21 cellular contexts compared by ENCODE assay signal in genomic region chr9:34630402-34631154, GRCh38. TPM values are rescaled to one million over a fixed set of nuclear protein-coding genes. Genes with fewer than 3 reads are reported as not detected.
DNase-seq lines count a peak whose midpoint lies in the region; ATAC-seq, FAIRE-seq and TF ChIP-seq lines count a peak whose summit lies in the region.
"Had no signal": no experiment of that assay in that cellular context is flagged by ENCODE, and none has a peak within 500 bp of the region (broad histone marks: within the 10 kb centered on the region; RNA-seq: fewer than 3 reads in every experiment).

No MANE protein-coding gene starts in this region.

- ATAC-seq in T-cell (replicated peaks in 1 of 4): no peak

- no peak overlapping the region for H2AFZ ChIP-seq in keratinocyte (ENCODE audit: control insufficient read depth, low read length)
- no peak overlapping the region for H2AFZ ChIP-seq in neural progenitor cell (replicated peaks)

- POLR2A ChIA-PET in T-cell (lab: Charles Lee): no interaction called here

- CTCF ChIA-PET in T-cell (lab: Charles Lee): interaction anchor here in 1 of 2 donors (0.6 to 1.5 kb wide), 2 partner anchors 10 to 704 kb away, joined by 3 to 4 read pairs; partner anchors contain the start of gene DCTN3

- H3K9me3 Mint-ChIP-seq in T-helper 1 cell treated with Interleukin-12 subunit alpha and Interleukin-12 subunit beta and Interleukin-4 antibody, amounts not matched to agents 30 μg/mL and 1 μg/mL, for 36 hours: no peaks in the 10 kb centered on the region
- no peaks in the 10 kb centered on the region for H3K9me3 Mint-ChIP-seq in T-cell
- H3K9me3 Mint-ChIP-seq in neural progenitor cell: peaks cover 2% of the 10 kb centered on the region
- H3K9me3 Mint-ChIP-seq: activated CD4-positive, alpha-beta memory T cell treated with anti-CD3 and anti-CD28 coated beads for 36 hours had no signal

- H3K36me3 ChIP-seq in keratinocyte (ENCODE audit: control insufficient read depth in 2 of 2, extremely low read depth in 1 of 2, insufficient read depth in 2 of 2, low read length in 2 of 2) (peaks cover 9 to 12% of the 10 kb centered on the region in 2 experiments), neural progenitor cell (no peaks in the 10 kb centered on the region)

- no peak overlapping the region for H3K27ac Mint-ChIP-seq in T-helper 1 cell treated with Interleukin-12 subunit alpha and Interleukin-12 subunit beta and Interleukin-4 antibody, amounts not matched to agents 30 μg/mL and 1 μg/mL, for 36 hours
- H3K27ac Mint-ChIP-seq in T-cell (peak overlapping the region in 1 of 2 donors; percentile 33), neural progenitor cell (no peak overlapping the region)
- H3K27ac Mint-ChIP-seq: activated CD4-positive, alpha-beta memory T cell treated with anti-CD3 and anti-CD28 coated beads for 36 hours had no signal

- H3K9ac ChIP-seq in keratinocyte (ENCODE audit: control insufficient read depth, extremely low read depth, insufficient read depth, low read length) (no peak overlapping the region), neural progenitor cell (no peak overlapping the region)

- H3K27me3 ChIP-seq in keratinocyte (ENCODE audit: control insufficient read depth, extremely low read depth, insufficient read depth, low read length) (peaks cover 42% of the 10 kb centered on the region), neural progenitor cell (peaks cover 69% of the 10 kb centered on the region)

- H3K27ac ChIP-seq in keratinocyte (ENCODE audit: control insufficient read depth, insufficient read depth, low read length) (no peak overlapping the region), neural progenitor cell (no peak overlapping the region)
- H3K27ac ChIP-seq: C4-2B, VCaP had no signal

- H3K79me2 ChIP-seq in keratinocyte (ENCODE audit: control insufficient read depth, insufficient read depth, low read length) (peaks cover 6% of the 10 kb centered on the region), neural progenitor cell (ENCODE audit: low read depth) (peaks cover under 1% of the 10 kb centered on the region)

- H4K20me1 ChIP-seq in keratinocyte (ENCODE audit: control insufficient read depth, extremely low read depth, insufficient read depth, low read length) (peaks cover 2% of the 10 kb centered on the region), neural progenitor cell (ENCODE audit: low read depth) (peaks cover 5% of the 10 kb centered on the region)

- peaks cover 38% of the 10 kb centered on the region for H3F3A ChIP-seq in neural progenitor cell (ENCODE audit: low read depth)

- peaks cover 56% of the 10 kb centered on the region for H3K27me3 Mint-ChIP-seq in T-helper 1 cell treated with Interleukin-12 subunit alpha and Interleukin-12 subunit beta and Interleukin-4 antibody, amounts not matched to agents 30 μg/mL and 1 μg/mL, for 36 hours (ENCODE audit: low read depth)
- H3K27me3 Mint-ChIP-seq in T-cell: peaks cover 43 to 45% of the 10 kb centered on the region in 2 donors
- peaks cover 51% of the 10 kb centered on the region for H3K27me3 Mint-ChIP-seq in neural progenitor cell (ENCODE audit: insufficient read depth, low read depth)

- H3K4me1 ChIP-seq in keratinocyte (ENCODE audit: control insufficient read depth, extremely low read depth, insufficient read depth, low read length) (peaks cover 8% of the 10 kb centered on the region), neural progenitor cell (peaks cover 49% of the 10 kb centered on the region)

- H3K4me3 ChIP-seq in keratinocyte (ENCODE audit: control insufficient read depth in 2 of 3, extremely low read depth in 1 of 3, insufficient read depth in 2 of 3, low read depth in 1 of 3, low read length in 3 of 3): no peak overlapping the region
- no peak overlapping the region for H3K4me3 ChIP-seq in neural progenitor cell

- FAIRE-seq in keratinocyte (lab: Jason Lieb, UNC): peak; percentile 44
- FAIRE-seq: H54 had no signal

- DNase-seq in T-helper 1 cell (no peak), T-cell (no peak), keratinocyte (ENCODE audit: low read depth, low spot score) (no peak), neural progenitor cell (ENCODE audit: low spot score) (no peak), EL (no peak), NOMO-1 (lab: John Stamatoyannopoulos, UW; ENCODE audit: unreplicated experiment in 2 of 2) (no peak), NCI-H69 (lab: John Stamatoyannopoulos, UW) (no peak)
- DNase-seq: activated CD4-positive, alpha-beta memory T cell treated with anti-CD3 and anti-CD28 coated beads for 36 hours; activated T-cell treated with anti-CD3 and anti-CD28 coated beads, Interleukin-2, amount 50 U/mL, for 1 hour; central memory CD4-positive, alpha-beta T cell; DND-41; NCI-H1694 treated with DMSO at 0.1 percent for 48 hours; NCI-H345; NK-92 treated with Interleukin-12 subunit alpha and Interleukin-12 subunit beta, amount 100 ng/mL, for 24 hours; retina; RPMI8226; trophoblast cell had no signal

- dilution Hi-C loops in keratinocyte (cut with MboI; ENCODE audit: extremely low pct_ligation_motif_present, low sequenced_read_pairs): no loop called here

- peaks cover 10% of the 10 kb centered on the region for H3K36me3 Mint-ChIP-seq in T-helper 1 cell treated with Interleukin-12 subunit alpha and Interleukin-12 subunit beta and Interleukin-4 antibody, amounts not matched to agents 30 μg/mL and 1 μg/mL, for 36 hours (ENCODE audit: low read depth)
- peaks cover 8% of the 10 kb centered on the region for H3K36me3 Mint-ChIP-seq in T-cell
- H3K36me3 Mint-ChIP-seq in neural progenitor cell: peaks cover 2% of the 10 kb centered on the region

- peak overlapping the region; percentile 10 for H3K4me3 Mint-ChIP-seq in T-helper 1 cell treated with Interleukin-12 subunit alpha and Interleukin-12 subunit beta and Interleukin-4 antibody, amounts not matched to agents 30 μg/mL and 1 μg/mL, for 36 hours
- H3K4me3 Mint-ChIP-seq in T-cell (peak overlapping the region; percentile 56 to 84 (median 71)), neural progenitor cell (peak overlapping the region; percentile 84)
- H3K4me3 Mint-ChIP-seq: activated CD4-positive, alpha-beta memory T cell treated with anti-CD3 and anti-CD28 coated beads for 36 hours had no signal

- peaks cover 14% of the 10 kb centered on the region for H3K4me1 Mint-ChIP-seq in T-helper 1 cell treated with Interleukin-12 subunit alpha and Interleukin-12 subunit beta and Interleukin-4 antibody, amounts not matched to agents 30 μg/mL and 1 μg/mL, for 36 hours (ENCODE audit: low read depth)
- H3K4me1 Mint-ChIP-seq in T-cell: peaks cover 22 to 37% (median 27%) of the 10 kb centered on the region in 3 donors
- H3K4me1 Mint-ChIP-seq in neural progenitor cell: peaks cover 24% of the 10 kb centered on the region

- TF ChIP-seq CTCF in keratinocyte (optimal IDR thresholded peaks at IDR 0.05 in 1 of 3, IDR thresholded peaks at IDR 0.05 in 1 of 3, conservative IDR thresholded peaks at IDR 0.05 in 1 of 3; ENCODE audit: extremely low read depth in 1 of 3, insufficient read depth in 2 of 3, low read length in 3 of 3): no peak
- TF ChIP-seq CTCF in neural progenitor cell (IDR thresholded peaks at IDR 0.05): no peak

- H3K9me3 ChIP-seq in keratinocyte (ENCODE audit: control insufficient read depth, low read depth, low read length) (no peaks in the 10 kb centered on the region), neural progenitor cell (ENCODE audit: low read depth) (no peaks in the 10 kb centered on the region)

- H3K4me2 ChIP-seq in keratinocyte (ENCODE audit: control insufficient read depth, extremely low read depth, insufficient read depth, low read depth, low read length) (no peak overlapping the region), neural progenitor cell (peak overlapping the region; percentile 46)

- no peaks in the 10 kb centered on the region for H3K9me1 ChIP-seq in keratinocyte (ENCODE audit: control insufficient read depth, extremely low read depth, insufficient read depth, low read length)

RNA-seq across cellular contexts. Expression of gene ARID3C, which starts 1.7 kb away (rescaled TPM):
- total RNA-seq in T-cell: under 1 TPM in 1 of 5 donors, not detected in 4; 0.38 TPM
- polyA plus RNA-seq in keratinocyte: 0.03 to 0.05 TPM in 2 of 3 replicates, not detected in the other
- 0.37 TPM for polyA plus RNA-seq in keratinocyte (2011; ENCODE audit: low read depth)
- polyA plus RNA-seq in keratinocyte (2011; cell fraction: cytosol; rRNA removed): not detected in 2 replicates
- 0.16 TPM in 1 of 2 replicates, not detected in the other for polyA plus RNA-seq in keratinocyte (2011; cell fraction: nucleus; rRNA removed)
- 0.23 TPM in 1 of 2 replicates, not detected in the other for polyA plus RNA-seq in keratinocyte (2012; ENCODE audit: low replicate concordance)
- polyA minus RNA-seq in keratinocyte: not detected in 3 replicates
- polyA minus RNA-seq in keratinocyte (2011; cell fraction: cytosol; rRNA and poly(A)+ RNA removed): not detected
- polyA minus RNA-seq in keratinocyte (2011; cell fraction: nucleus; rRNA and poly(A)+ RNA removed): not detected in 2 replicates
- 4.7 and 5.3 TPM in 2 replicates for total RNA-seq in neural progenitor cell (ENCODE audit: low replicate concordance)

RNA-seq across cellular contexts. Expression of gene SIGMAR1, which starts 7.0 kb away (rescaled TPM):
- total RNA-seq in T-cell: 10 to 100 TPM; 27.7 to 65.9 (median 60.9) TPM
- polyA plus RNA-seq in keratinocyte: 60.1 to 110 TPM (median 74.9 TPM) in 3 replicates
- 11.0 TPM for polyA plus RNA-seq in keratinocyte (2011; ENCODE audit: low read depth)
- polyA plus RNA-seq in keratinocyte (2011; cell fraction: cytosol; rRNA removed): 103 and 134 TPM in 2 replicates
- polyA plus RNA-seq in keratinocyte (2011; cell fraction: nucleus; rRNA removed): 83.6 and 107 TPM in 2 replicates
- 76.0 and 140 TPM in 2 replicates for polyA plus RNA-seq in keratinocyte (2012; ENCODE audit: low replicate concordance)
- 49.1 to 180 TPM (median 68.5 TPM) in 3 replicates for polyA minus RNA-seq in keratinocyte
- polyA minus RNA-seq in keratinocyte (2011; cell fraction: cytosol; rRNA and poly(A)+ RNA removed): 83.6 TPM
- polyA minus RNA-seq in keratinocyte (2011; cell fraction: nucleus; rRNA and poly(A)+ RNA removed): 42.2 and 45.8 TPM in 2 replicates
- 37.8 and 108 TPM in 2 replicates for total RNA-seq in neural progenitor cell (ENCODE audit: low replicate concordance)

RNA-seq across cellular contexts. Expression of gene DCTN3, which starts 10.3 kb away (rescaled TPM):
- 10 to 100 TPM; 60.8 to 82.9 (median 69.0) TPM for total RNA-seq in T-cell
- polyA plus RNA-seq in keratinocyte: 71.0 to 129 TPM (median 106 TPM) in 3 replicates
- polyA plus RNA-seq in keratinocyte (2011; ENCODE audit: low read depth): 13.1 TPM
- 97.7 and 102 TPM in 2 replicates for polyA plus RNA-seq in keratinocyte (2011; cell fraction: cytosol; rRNA removed)
- 71.2 and 72.3 TPM in 2 replicates for polyA plus RNA-seq in keratinocyte (2011; cell fraction: nucleus; rRNA removed)
- polyA plus RNA-seq in keratinocyte (2012; ENCODE audit: low replicate concordance): 101 and 106 TPM in 2 replicates
- polyA minus RNA-seq in keratinocyte: 50.8 to 68.0 TPM (median 51.7 TPM) in 3 replicates
- 43.0 TPM for polyA minus RNA-seq in keratinocyte (2011; cell fraction: cytosol; rRNA and poly(A)+ RNA removed)
- 13.6 TPM in 2 replicates for polyA minus RNA-seq in keratinocyte (2011; cell fraction: nucleus; rRNA and poly(A)+ RNA removed)
- 45.6 and 98.3 TPM in 2 replicates for total RNA-seq in neural progenitor cell (ENCODE audit: low replicate concordance)

RNA-seq across cellular contexts. Expression of gene GALT, which starts 15.9 kb away (rescaled TPM):
- 100 to 1,000 TPM; 177 to 255 (median 215) TPM for total RNA-seq in T-cell
- 30.8 to 52.7 TPM (median 41.8 TPM) in 3 replicates for polyA plus RNA-seq in keratinocyte
- 4.7 TPM for polyA plus RNA-seq in keratinocyte (2011; ENCODE audit: low read depth)
- 17.6 and 23.9 TPM in 2 replicates for polyA plus RNA-seq in keratinocyte (2011; cell fraction: cytosol; rRNA removed)
- polyA plus RNA-seq in keratinocyte (2011; cell fraction: nucleus; rRNA removed): 174 and 195 TPM in 2 replicates
- 15.6 and 33.6 TPM in 2 replicates for polyA plus RNA-seq in keratinocyte (2012; ENCODE audit: low replicate concordance)
- 18.9 to 68.5 TPM (median 28.9 TPM) in 3 replicates for polyA minus RNA-seq in keratinocyte
- 8.1 TPM for polyA minus RNA-seq in keratinocyte (2011; cell fraction: cytosol; rRNA and poly(A)+ RNA removed)
- 24.6 and 25.3 TPM in 2 replicates for polyA minus RNA-seq in keratinocyte (2011; cell fraction: nucleus; rRNA and poly(A)+ RNA removed)
- 32.1 and 43.7 TPM in 2 replicates for total RNA-seq in neural progenitor cell (ENCODE audit: low replicate concordance)

RNA-seq across cellular contexts. Expression of gene RPP25L, which starts 18.7 kb away (rescaled TPM):
- total RNA-seq in T-cell (10 to 100 TPM in 4 of 5 donors, 1 to 10 TPM in 1; 9.3 to 28.6 (median 22.5) TPM), neural progenitor cell (ENCODE audit: low replicate concordance) (17.4 and 40.1 TPM in 2 replicates)
- 21.9 to 37.0 TPM (median 23.4 TPM) in 3 replicates for polyA plus RNA-seq in keratinocyte
- 11.6 TPM for polyA plus RNA-seq in keratinocyte (2011; ENCODE audit: low read depth)
- 18.1 and 29.3 TPM in 2 replicates for polyA plus RNA-seq in keratinocyte (2011; cell fraction: cytosol; rRNA removed)
- polyA plus RNA-seq in keratinocyte (2011; cell fraction: nucleus; rRNA removed): 16.7 and 21.0 TPM in 2 replicates
- polyA plus RNA-seq in keratinocyte (2012; ENCODE audit: low replicate concordance): 19.6 and 22.4 TPM in 2 replicates
- polyA minus RNA-seq in keratinocyte: 6.8 to 13.4 TPM (median 10.4 TPM) in 3 replicates
- polyA minus RNA-seq in keratinocyte (2011; cell fraction: cytosol; rRNA and poly(A)+ RNA removed): 21.9 TPM
- polyA minus RNA-seq in keratinocyte (2011; cell fraction: nucleus; rRNA and poly(A)+ RNA removed): 6.3 and 8.3 TPM in 2 replicates

Comparison
In these comparisons a context has a peak if more than half of its experiments do, and no peak if none do; other contexts are left out.
1. H3K4me3 Mint-ChIP-seq: peak in every context shown above with its lines; median percentile 84 in neural progenitor cell; 71 in T-cell; 10 in T-helper 1 cell treated with Interleukin-12 subunit alpha and Interleukin-12 subunit beta and Interleukin-4 antibody, amounts not matched to agents 30 μg/mL and 1 μg/mL, for 36 hours.